Comparison of ENCODE assay signal across 1 cellular context in genomic region chr19:45161715-45162463, GRCh38.
TF ChIP-seq lines count a peak whose summit lies in the region.

No MANE protein-coding gene starts in this region.

TF ChIP-seq in A549, 52 proteins besides CTCF, POLR2A, EP300 and RAD21 (continued from another document):
- TF ChIP-seq, protein P1, sequence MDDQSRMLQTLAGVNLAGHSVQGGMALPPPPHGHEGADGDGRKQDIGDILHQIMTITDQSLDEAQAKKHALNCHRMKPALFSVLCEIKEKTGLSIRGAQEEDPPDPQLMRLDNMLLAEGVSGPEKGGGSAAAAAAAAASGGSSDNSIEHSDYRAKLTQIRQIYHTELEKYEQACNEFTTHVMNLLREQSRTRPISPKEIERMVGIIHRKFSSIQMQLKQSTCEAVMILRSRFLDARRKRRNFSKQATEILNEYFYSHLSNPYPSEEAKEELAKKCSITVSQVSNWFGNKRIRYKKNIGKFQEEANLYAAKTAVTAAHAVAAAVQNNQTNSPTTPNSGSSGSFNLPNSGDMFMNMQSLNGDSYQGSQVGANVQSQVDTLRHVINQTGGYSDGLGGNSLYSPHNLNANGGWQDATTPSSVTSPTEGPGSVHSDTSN (IDR thresholded peaks at IDR 0.05), result no peak
- TF ChIP-seq SREBF2 (IDR thresholded peaks at IDR 0.05) (no peak), RARB (CRISPR knock-in tag; IDR thresholded peaks at IDR 0.05) (no peak), MAX (IDR thresholded peaks at IDR 0.05) (no peak), E2F6 (IDR thresholded peaks at IDR 0.05; ENCODE audit: borderline replicate concordance, low read depth) (no peak), SMC3 (IDR thresholded peaks at IDR 0.05) (peak; percentile 44)
- TF ChIP-seq, protein P2, sequence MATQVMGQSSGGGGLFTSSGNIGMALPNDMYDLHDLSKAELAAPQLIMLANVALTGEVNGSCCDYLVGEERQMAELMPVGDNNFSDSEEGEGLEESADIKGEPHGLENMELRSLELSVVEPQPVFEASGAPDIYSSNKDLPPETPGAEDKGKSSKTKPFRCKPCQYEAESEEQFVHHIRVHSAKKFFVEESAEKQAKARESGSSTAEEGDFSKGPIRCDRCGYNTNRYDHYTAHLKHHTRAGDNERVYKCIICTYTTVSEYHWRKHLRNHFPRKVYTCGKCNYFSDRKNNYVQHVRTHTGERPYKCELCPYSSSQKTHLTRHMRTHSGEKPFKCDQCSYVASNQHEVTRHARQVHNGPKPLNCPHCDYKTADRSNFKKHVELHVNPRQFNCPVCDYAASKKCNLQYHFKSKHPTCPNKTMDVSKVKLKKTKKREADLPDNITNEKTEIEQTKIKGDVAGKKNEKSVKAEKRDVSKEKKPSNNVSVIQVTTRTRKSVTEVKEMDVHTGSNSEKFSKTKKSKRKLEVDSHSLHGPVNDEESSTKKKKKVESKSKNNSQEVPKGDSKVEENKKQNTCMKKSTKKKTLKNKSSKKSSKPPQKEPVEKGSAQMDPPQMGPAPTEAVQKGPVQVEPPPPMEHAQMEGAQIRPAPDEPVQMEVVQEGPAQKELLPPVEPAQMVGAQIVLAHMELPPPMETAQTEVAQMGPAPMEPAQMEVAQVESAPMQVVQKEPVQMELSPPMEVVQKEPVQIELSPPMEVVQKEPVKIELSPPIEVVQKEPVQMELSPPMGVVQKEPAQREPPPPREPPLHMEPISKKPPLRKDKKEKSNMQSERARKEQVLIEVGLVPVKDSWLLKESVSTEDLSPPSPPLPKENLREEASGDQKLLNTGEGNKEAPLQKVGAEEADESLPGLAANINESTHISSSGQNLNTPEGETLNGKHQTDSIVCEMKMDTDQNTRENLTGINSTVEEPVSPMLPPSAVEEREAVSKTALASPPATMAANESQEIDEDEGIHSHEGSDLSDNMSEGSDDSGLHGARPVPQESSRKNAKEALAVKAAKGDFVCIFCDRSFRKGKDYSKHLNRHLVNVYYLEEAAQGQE (IDR thresholded peaks at IDR 0.05), result no peak
